In the genomic region with DNA sequence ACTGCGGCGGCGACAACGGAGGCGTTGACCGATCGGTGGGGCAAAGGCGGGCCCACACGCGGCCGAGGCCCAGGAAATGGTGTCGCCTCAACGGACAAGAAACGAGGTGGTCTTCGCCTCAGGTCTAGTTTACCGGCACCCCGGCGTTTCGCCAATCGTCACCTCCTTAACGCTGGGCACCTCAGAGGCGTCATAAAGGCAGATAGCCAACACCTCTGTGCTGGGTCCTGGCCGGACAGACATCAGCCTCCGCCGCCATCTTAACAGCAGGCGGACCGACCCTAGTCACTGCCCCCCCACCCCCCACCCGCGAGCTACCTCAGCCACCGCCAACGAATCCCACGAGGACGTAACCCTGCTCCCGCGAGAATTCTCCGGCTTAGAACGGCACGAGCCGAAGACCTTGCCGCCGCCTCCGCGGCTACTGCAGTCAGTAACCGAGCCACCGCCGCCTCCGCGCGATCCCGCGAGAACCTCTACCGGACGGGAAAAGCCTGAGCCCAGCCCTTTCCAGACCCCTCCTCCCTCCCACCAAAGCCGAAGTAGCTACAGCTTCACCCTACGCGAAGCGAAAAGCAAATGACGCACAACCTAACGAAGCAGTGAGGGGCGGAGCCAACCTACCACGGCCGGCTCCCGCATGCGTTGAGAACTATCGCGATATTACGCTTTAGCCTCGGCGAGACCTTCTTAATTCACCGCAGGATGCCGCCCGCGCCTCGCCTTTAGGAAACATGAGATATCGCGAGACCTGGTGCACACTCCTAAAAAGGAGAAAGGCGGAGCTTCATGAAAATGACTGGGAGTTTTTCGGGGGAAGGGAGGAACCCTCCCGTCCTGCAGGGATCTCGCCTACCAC, we compare ENCODE assay signal across 8 cellular contexts. TPM values are rescaled to one million over a fixed set of nuclear protein-coding genes. Genes with fewer than 3 reads are reported as not detected.
DNase-seq lines count a peak whose midpoint lies in the region; ATAC-seq and TF ChIP-seq lines count a peak whose summit lies in the region.

No MANE protein-coding gene starts in this region.

- peak; percentile 83 for ATAC-seq in HG03378 (IDR thresholded peaks at IDR 0.05; ENCODE audit: unreplicated experiment)

- TF ChIP-seq CTCF in AG10803 (conservative IDR thresholded peaks at IDR 0.05; ENCODE audit: low read length), result no peak

- peak overlapping the region; percentile 78 for H3K4me3 ChIP-seq in AG10803 (ENCODE audit: low read length)

- TF ChIP-seq POLR2A in GM19099 (IDR thresholded peaks at IDR 0.05; ENCODE audit: extremely low read depth, insufficient read length, low read depth), result peak; percentile 61

- DNase-seq in AG10803 (ENCODE audit: low read depth) (peak; percentile 97), NCI-H446 treated with DMSO at 0.1 percent for 48 hours (lab: John Stamatoyannopoulos, UW) (peak; percentile 98), cerebellum (ENCODE audit: low spot score) (peak; percentile 90), islet precursor cell (peak; percentile 97)
- DNase-seq in activated CD4-positive, CD25-positive, alpha-beta regulatory T cell treated with anti-CD3 and anti-CD28 coated beads, Interleukin-2, amount 50 U/mL, for 72 hours, result peak; percentile 80
- peak; percentile 79 for DNase-seq in stimulated activated CD4-positive, alpha-beta T cell treated with anti-CD3 and anti-CD28 coated beads, Interleukin-12 subunit alpha, Interleukin-12 subunit beta, amount 100 ng/mL, for 4 hours

RNA-seq across cellular contexts. Expression of a gene that starts 2.7 kb away (rescaled TPM):
- 113 TPM for total RNA-seq in cerebellum

Comparison
In these comparisons a context has a peak if more than half of its experiments do, and no peak if none do; other contexts are left out.
1. Peak in every context shown above with its lines: DNase-seq, ATAC-seq and H3K4me3 ChIP-seq.